ENCODE assay signal across 16 cellular contexts in the genomic region with DNA sequence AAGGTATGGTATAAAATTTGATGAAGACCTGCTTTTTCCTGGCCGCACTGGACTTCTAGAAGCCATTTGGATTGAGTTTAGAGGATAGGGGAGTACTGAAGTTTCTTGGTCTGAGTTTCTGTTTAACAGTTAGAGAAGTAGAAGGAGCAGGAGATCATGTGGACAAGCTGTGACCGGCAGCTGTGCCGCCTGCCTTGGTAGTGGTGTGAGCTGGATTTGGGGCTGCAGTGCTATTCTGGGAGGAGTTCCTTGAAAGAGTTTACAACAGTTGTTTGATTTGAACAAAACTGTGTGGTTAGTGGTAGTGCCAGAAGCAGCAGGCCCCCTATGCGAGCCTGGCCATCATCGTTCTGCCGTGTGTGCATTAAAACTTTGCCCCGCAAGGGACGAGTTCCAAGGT.
DNase-seq lines count a peak whose midpoint lies in the region; ATAC-seq and TF ChIP-seq lines count a peak whose summit lies in the region.
"Had no signal": no experiment of that assay in that cellular context is flagged by ENCODE, and none has a peak within 500 bp of the region (broad histone marks: within the 10 kb centered on the region; RNA-seq: fewer than 3 reads in every experiment).

No MANE protein-coding gene starts in this region.

- BruUV-seq in Panc1 (replicated peaks; lab: Mats Ljungman, UMichigan), result no TSS peak

- no peak overlapping the region for H3K4me3 ChIP-seq in Panc1 (ENCODE audit: low read depth in 2 of 2, low read length in 2 of 2)
- H3K4me3 ChIP-seq in gastrocnemius medialis, result no peak overlapping the region
- H3K4me3 ChIP-seq: BLaER1, GM23338 had no signal

- intact Hi-C loops in Panc1 (cut with micrococcal nuclease; ENCODE audit: unreplicated experiment) (no loop called here), gastrocnemius medialis (cut with DNase I; ENCODE audit: low total_unique reads) (no loop called here)

- POLR2A ChIA-PET in Panc1 (lab: Charles Lee), result no interaction called here

- ATAC-seq in Panc1, result no peak
- peak; percentile 44 to 80 for ATAC-seq in gastrocnemius medialis
- no peak for ATAC-seq in GM18520 (IDR thresholded peaks at IDR 0.05; ENCODE audit: unreplicated experiment)
- no peak for ATAC-seq in GM18870 (IDR thresholded peaks at IDR 0.05; ENCODE audit: unreplicated experiment)
- ATAC-seq: GM23338 had no signal

- H3K9me3 ChIP-seq in Panc1 (ENCODE audit: control insufficient read depth, insufficient read depth, low read depth, low read length) (peaks cover 4% of the 10 kb centered on the region; the same call in 1 of the 2 replicates), gastrocnemius medialis (no peaks in the 10 kb centered on the region)
- H3K9me3 ChIP-seq: Caco-2 had no signal

- no peak for TF ChIP-seq POLR2A in gastrocnemius medialis (IDR thresholded peaks at IDR 0.05)

- peak overlapping the region; percentile 57 for H3K27ac ChIP-seq in Panc1 (ENCODE audit: low read length)
- no peak overlapping the region for H3K27ac ChIP-seq in gastrocnemius medialis
- H3K27ac ChIP-seq: 22Rv1, BLaER1 had no signal

- CTCF ChIA-PET in Panc1 (lab: Charles Lee), result no interaction called here

- TF ChIP-seq CTCF in Panc1 (IDR thresholded peaks at IDR 0.05), result no peak
- no peak for TF ChIP-seq CTCF in gastrocnemius medialis (IDR thresholded peaks at IDR 0.05 in 4 of 5, conservative IDR thresholded peaks at IDR 0.05 in 1 of 5)

- DNase-seq in Ammon's horn (ENCODE audit: low spot score) (peak; percentile 73), Panc1 (ENCODE audit: low read depth, low spot score) (no peak), myocyte (ENCODE audit: low read depth) (peak; percentile 88), gastrocnemius medialis (peak in 1 of 2 donors; percentile 25), NCI-H2171 treated with DMSO at 0.1 percent for 48 hours (lab: John Stamatoyannopoulos, UW) (no peak), OCI-M2 (lab: John Stamatoyannopoulos, UW; ENCODE audit: unreplicated experiment) (no peak)
- DNase-seq: Caco-2; CD8-positive, alpha-beta memory T cell; DND-41; GF-D8; H7 had no signal

- H3K4me1 ChIP-seq in Panc1 (ENCODE audit: control insufficient read depth, insufficient read depth, low read length), result peaks cover 16% of the 10 kb centered on the region
- no peaks in the 10 kb centered on the region for H3K4me1 ChIP-seq in gastrocnemius medialis
- H3K4me1 ChIP-seq: Caco-2 had no signal

- H3K36me3 ChIP-seq in Panc1 (ENCODE audit: control insufficient read depth, insufficient read depth, low read length) (no peaks in the 10 kb centered on the region; the same call in 1 of the 2 replicates), gastrocnemius medialis (no peaks in the 10 kb centered on the region)

- H3K27me3 ChIP-seq in Panc1 (ENCODE audit: control insufficient read depth, insufficient read depth, low read length) (no peaks in the 10 kb centered on the region), gastrocnemius medialis (no peaks in the 10 kb centered on the region)
- H3K27me3 ChIP-seq: BLaER1 had no signal

- in situ Hi-C loops in Panc1 (cut with HindIII; ENCODE audit: low pct_unique_long_range_greater_than_20kb, low sequenced_read_pairs) (no loop called here), gastrocnemius medialis (cut with MboI; ENCODE audit: low sequenced_read_pairs in 4 of 4) (no loop called here)

Comparison
In these comparisons a context has a peak if more than half of its experiments do, and no peak if none do; other contexts are left out.
1. DNase-seq: peak in Ammon's horn (single experiment) and myocyte (single experiment); none in Panc1 (single experiment), NCI-H2171 treated with DMSO at 0.1 percent for 48 hours (single experiment) and OCI-M2 (single experiment).
2. ATAC-seq: peak in gastrocnemius medialis (2 of 2); none in Panc1 (single experiment), GM18520 (single experiment) and GM18870 (single experiment).